ENCODE assay signal across 10 cellular contexts in the genomic region with DNA sequence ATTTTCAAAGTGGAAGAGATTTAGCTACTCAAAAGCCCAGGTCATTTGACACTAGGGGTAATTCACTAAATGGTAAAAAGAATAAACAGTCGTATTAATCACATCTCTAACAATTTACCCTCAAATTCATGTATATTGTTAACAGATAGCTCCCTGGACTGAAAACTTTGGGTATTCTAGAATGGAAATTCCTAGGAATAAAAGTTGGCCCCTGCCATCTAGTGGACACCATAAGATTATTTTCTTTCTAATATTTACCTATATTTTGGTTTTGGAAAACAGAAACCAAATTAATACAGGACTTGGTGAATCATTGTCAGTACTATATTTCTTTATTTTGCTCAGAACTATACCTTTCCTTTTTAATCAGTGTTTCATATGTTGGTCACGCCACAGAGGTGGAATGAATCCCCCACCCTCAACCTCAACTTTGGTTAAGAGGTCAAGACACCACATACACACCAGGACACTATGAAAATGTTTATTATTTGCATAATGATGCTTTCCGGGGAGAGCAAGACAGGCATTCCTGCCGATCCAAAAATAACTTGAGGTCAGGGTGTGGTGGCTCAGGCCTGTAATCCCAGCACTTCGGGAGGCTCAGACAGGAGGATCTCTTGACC.
A peak's percentile ranks its signal among the peaks of the same experiment; 100 is the strongest.
DNase-seq lines count a peak whose midpoint lies in the region; ATAC-seq, FAIRE-seq and TF ChIP-seq lines count a peak whose summit lies in the region.
"Had no signal": no experiment of that assay in that cellular context is flagged by ENCODE, and none has a peak within 500 bp of the region (broad histone marks: within the 10 kb centered on the region; RNA-seq: fewer than 3 reads in every experiment).

No MANE protein-coding gene starts in this region.

- no peak for TF ChIP-seq EP300 in sigmoid colon (IDR thresholded peaks at IDR 0.05)

- 27 to 59% methylated on average over 5 of the region's 5 CpGs for WGBS in sigmoid colon, 2 donors

- TF ChIP-seq CTCF in foreskin fibroblast (IDR thresholded peaks at IDR 0.05; ENCODE audit: low read depth, low read length) (peak; percentile 6), thoracic aorta (IDR thresholded peaks at IDR 0.05) (peak; percentile 38), sigmoid colon (IDR thresholded peaks at IDR 0.05) (no peak)

- no peak for ATAC-seq in thoracic aorta (ENCODE audit: insufficient number of reproducible peaks, low FRiP score, low read depth)
- ATAC-seq in GM21367 (IDR thresholded peaks at IDR 0.05; ENCODE audit: unreplicated experiment), result no peak

- no peaks in the 10 kb centered on the region for H3K9me3 ChIP-seq in thoracic aorta
- no peaks in the 10 kb centered on the region for H3K9me3 ChIP-seq in sigmoid colon
- H3K9me3 ChIP-seq: esophagus muscularis mucosa had no signal

- no peak for FAIRE-seq in H54 (lab: Jason Lieb, UNC)

- H3K27ac ChIP-seq in thoracic aorta, result peak overlapping the region in 1 of 2 donors; percentile 8
- H3K27ac ChIP-seq in sigmoid colon, result no peak overlapping the region
- H3K27ac ChIP-seq: esophagus muscularis mucosa had no signal

- H3K4me3 ChIP-seq in foreskin fibroblast (ENCODE audit: low read depth in 1 of 2, low read length in 2 of 2) (no peak overlapping the region), thoracic aorta (no peak overlapping the region), sigmoid colon (no peak overlapping the region)
- H3K4me3 ChIP-seq: esophagus muscularis mucosa had no signal

- H3K27me3 ChIP-seq in thoracic aorta (replicated peaks; ENCODE audit: insufficient read depth) (no peaks in the 10 kb centered on the region), sigmoid colon (no peaks in the 10 kb centered on the region)
- H3K27me3 ChIP-seq: esophagus muscularis mucosa had no signal

- H3K36me3 ChIP-seq in thoracic aorta (no peaks in the 10 kb centered on the region), sigmoid colon (no peaks in the 10 kb centered on the region)
- H3K36me3 ChIP-seq: esophagus muscularis mucosa had no signal

- H3K4me1 ChIP-seq in thoracic aorta (ENCODE audit: control insufficient read depth in 1 of 2, low read depth in 2 of 2), result peaks cover 0 to 9% of the 10 kb centered on the region in 2 donors
- H3K4me1 ChIP-seq in sigmoid colon, result no peaks in the 10 kb centered on the region
- H3K4me1 ChIP-seq: esophagus muscularis mucosa had no signal

- TF ChIP-seq POLR2A in H54 (IDR thresholded peaks at IDR 0.05; ENCODE audit: low read depth, low read length) (no peak), sigmoid colon (IDR thresholded peaks at IDR 0.05) (no peak)

- DNase-seq in NOMO-1 treated with DMSO at 0.1 percent for 48 hours (lab: John Stamatoyannopoulos, UW; ENCODE audit: unreplicated experiment) (peak; percentile 13), NOMO-1 treated with dmso at 0.1 percent for 144 hours (lab: John Stamatoyannopoulos, UW; ENCODE audit: unreplicated experiment) (no peak), OCI-M1 (lab: John Stamatoyannopoulos, UW) (peak; percentile 33), foreskin fibroblast (peak in 1 of 2 donors; percentile 3), thoracic aorta (ENCODE audit: low spot score) (no peak), H54 (ENCODE audit: insufficient read length, low spot score) (no peak), sigmoid colon (no peak)
- DNase-seq: activated T-cell treated with anti-CD3 and anti-CD28 coated beads, Interleukin-2, amount 50 U/mL, for 24 hours had no signal

- intact Hi-C loops in sigmoid colon (cut with DNase I), result no loop called here

Comparison
In these comparisons a context has a peak if more than half of its experiments do, and no peak if none do; other contexts are left out.
1. DNase-seq: peak in NOMO-1 treated with DMSO at 0.1 percent for 48 hours (single experiment) and OCI-M1 (single experiment); none in NOMO-1 treated with dmso at 0.1 percent for 144 hours (single experiment), thoracic aorta (single experiment), H54 (single experiment) and sigmoid colon (single experiment).
2. CTCF ChIP-seq: peak in foreskin fibroblast (single experiment) and thoracic aorta (single experiment); none in sigmoid colon (0 of 4).